ENCODE assay signal across 1 cellular context in genomic region chr12:41917827-41918445, GRCh38.
TF ChIP-seq lines count a peak whose summit lies in the region.

No MANE protein-coding gene starts in this region.

TF ChIP-seq in H1, 55 proteins besides CTCF, POLR2A, EP300 and RAD21 (continued from another document):
- TF ChIP-seq ASH2L (IDR thresholded peaks at IDR 0.05; ENCODE audit: low read length) (no peak), TEAD4 (IDR thresholded peaks at IDR 0.05; ENCODE audit: low read depth, low read length) (no peak), FOSL1 (IDR thresholded peaks at IDR 0.05; ENCODE audit: insufficient read depth, low read depth, low read length) (no peak), TAF7 (optimal IDR thresholded peaks at IDR 0.05; ENCODE audit: borderline replicate concordance, low read depth, low read length) (no peak), PHF8 (conservative IDR thresholded peaks at IDR 0.05; ENCODE audit: low read depth, low read length) (no peak), BACH1 (IDR thresholded peaks at IDR 0.05; ENCODE audit: low read length) (no peak), HDAC2 (IDR thresholded peaks at IDR 0.05; ENCODE audit: borderline replicate concordance in 1 of 2, low read depth in 2 of 2, low read length in 2 of 2) (no peak), TCF12 (IDR thresholded peaks at IDR 0.05; ENCODE audit: low read depth, low read length) (no peak), RXRA (IDR thresholded peaks at IDR 0.05; ENCODE audit: insufficient read depth, low read depth, low read length) (no peak), CTBP2 (IDR thresholded peaks at IDR 0.05; ENCODE audit: borderline replicate concordance, insufficient read depth, insufficient read length, low read length) (no peak), KDM1A (IDR thresholded peaks at IDR 0.05; ENCODE audit: borderline replicate concordance, low read length) (no peak), NRF1 (IDR thresholded peaks at IDR 0.05; ENCODE audit: low read depth, low read length) (no peak), SP2 (IDR thresholded peaks at IDR 0.05; ENCODE audit: low read length) (no peak), ATF2 (IDR thresholded peaks at IDR 0.05; ENCODE audit: low read length) (no peak)
